ENCODE assay signal across 8 cellular contexts in the genomic region with DNA sequence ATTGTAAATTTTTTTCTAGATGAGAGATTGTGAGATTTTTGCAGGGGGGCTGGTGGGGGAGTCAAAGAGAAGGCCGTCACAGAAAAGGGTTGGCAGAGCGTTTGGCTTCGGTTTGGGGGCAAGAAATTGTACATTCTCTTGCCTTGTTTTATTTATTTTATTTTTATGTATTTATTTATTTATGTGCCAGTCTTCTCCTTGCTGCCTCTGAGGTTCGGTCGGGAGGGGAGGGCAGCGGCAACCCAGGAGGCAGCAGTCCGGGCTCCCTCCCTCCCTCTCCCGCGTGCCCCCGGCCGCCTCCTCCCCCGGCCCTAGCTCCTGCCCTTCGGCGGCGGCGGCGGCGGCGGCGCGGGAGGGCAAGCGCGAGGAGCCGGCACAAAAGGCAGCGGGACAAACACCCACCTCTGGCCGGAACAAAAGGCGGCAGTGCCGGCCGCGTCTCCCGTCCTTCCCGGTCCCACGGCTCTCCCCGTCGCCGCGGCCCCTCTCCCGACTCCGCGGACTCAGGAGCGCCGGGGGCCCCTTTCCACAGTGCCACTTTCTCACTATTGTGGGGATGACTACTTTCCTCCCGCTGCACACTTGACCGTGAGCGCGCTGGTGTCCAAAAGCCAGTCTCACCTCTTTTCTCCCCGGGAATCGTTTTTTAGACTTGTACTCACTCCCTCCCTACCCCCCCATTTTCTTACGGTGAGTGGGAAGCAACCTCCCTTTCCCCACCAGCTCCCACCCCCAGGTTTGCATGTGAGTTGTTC. TPM values are rescaled to one million over a fixed set of nuclear protein-coding genes. Genes with fewer than 3 reads are reported as not detected.
DNase-seq lines count a peak whose midpoint lies in the region; ATAC-seq and TF ChIP-seq lines count a peak whose summit lies in the region.

No MANE protein-coding gene starts in this region.

- peak overlapping the region; percentile 93 for H3K4me2 ChIP-seq in MM.1S (ENCODE audit: low read depth, low read length)
- H3K4me2 ChIP-seq in mesendoderm (ENCODE audit: low read length) = peak overlapping the region; percentile 70

- H3K23ac ChIP-seq in mesendoderm (ENCODE audit: low read length) = no peak overlapping the region

- H3K36me3 Mint-ChIP-seq in brain = no peaks in the 10 kb centered on the region

- peak overlapping the region; percentile 31 for H2BK5ac ChIP-seq in mesendoderm (ENCODE audit: low read length)

- peak overlapping the region; percentile 96 for H3K56ac ChIP-seq in mesendoderm (ENCODE audit: low read length)

- H3K27ac ChIP-seq in MM.1S (ENCODE audit: low read length) = peak overlapping the region; percentile 46; the same call in 1 of the 2 replicates
- peak overlapping the region; percentile 91 for H3K27ac ChIP-seq in mesendoderm (ENCODE audit: low read depth, low read length)

- H3K27me3 ChIP-seq in MM.1S (replicated peaks; ENCODE audit: insufficient read depth, low read length) (no peaks in the 10 kb centered on the region), mesendoderm (ENCODE audit: insufficient read depth, low read length, poor library complexity) (no peaks in the 10 kb centered on the region)

- in situ Hi-C loops in ACHN (cut with HindIII; ENCODE audit: low pct_ligation_motif_present, low pct_unique_long_range_greater_than_20kb, low sequenced_read_pairs) = no loop called here

- H3K9me2 ChIP-seq in MM.1S (replicated peaks; ENCODE audit: insufficient read depth, low read length) = no peaks in the 10 kb centered on the region

- peak overlapping the region; percentile 96 to 100 (median 98) for H3K4me3 Mint-ChIP-seq in brain

- H4K5ac ChIP-seq in mesendoderm (ENCODE audit: low read length) = no peak overlapping the region

- H2AK5ac ChIP-seq in mesendoderm (ENCODE audit: low read length) = no peak overlapping the region

- H3K79me2 ChIP-seq in MM.1S (ENCODE audit: low read length) (0 out of 2 replicates have a peak, but pooled peaks cover 2% of the 10 kb centered on the region), mesendoderm (ENCODE audit: control insufficient read depth, insufficient read depth, low read length) (peaks cover 40% of the 10 kb centered on the region)

- peak overlapping the region; percentile 51 for H3K9ac ChIP-seq in MM.1S (ENCODE audit: low read length)
- peak overlapping the region; percentile 85 for H3K9ac ChIP-seq in mesendoderm (ENCODE audit: low read length)

- peaks cover 39% of the 10 kb centered on the region for H3K4me1 Mint-ChIP-seq in brain

- H3K4ac ChIP-seq in mesendoderm (ENCODE audit: low read depth, low read length) = peak overlapping the region; percentile 38

- no peaks in the 10 kb centered on the region for H3K9me3 Mint-ChIP-seq in brain

- H3K9me3 ChIP-seq in MM.1S (replicated peaks; ENCODE audit: insufficient read depth, low read length) = no peaks in the 10 kb centered on the region

- no peaks in the 10 kb centered on the region for H3K79me1 ChIP-seq in mesendoderm (ENCODE audit: low read length)

- H3K4me3 ChIP-seq in MM.1S (ENCODE audit: low read length) (peak overlapping the region; percentile 91), mesendoderm (ENCODE audit: low read length) (peak overlapping the region; percentile 79)

- no peak overlapping the region for H4K8ac ChIP-seq in mesendoderm (ENCODE audit: low read depth, low read length)

- DNase-seq in DMS53 treated with DMSO at 0.1 percent for 48 hours (lab: John Stamatoyannopoulos, UW; ENCODE audit: unreplicated experiment) = peak; percentile 53
- DNase-seq in MM.1S = peak; percentile 53
- DNase-seq in mesendoderm = peak; percentile 80
- DNase-seq in Ammon's horn (ENCODE audit: low spot score) = no peak
- no peak for DNase-seq in ACHN

- H3K18ac ChIP-seq in mesendoderm (ENCODE audit: low read length) = peak overlapping the region; percentile 99

- peaks cover 9% of the 10 kb centered on the region; the same call in 1 of the 2 replicates for H3K4me1 ChIP-seq in MM.1S (ENCODE audit: low read length)
- H3K4me1 ChIP-seq in mesendoderm (ENCODE audit: control insufficient read depth, low read depth, low read length) = no peaks in the 10 kb centered on the region

- no peaks in the 10 kb centered on the region for H4K20me1 ChIP-seq in MM.1S (ENCODE audit: insufficient read depth, low read length)

- peaks cover 28% of the 10 kb centered on the region for H3K27me3 Mint-ChIP-seq in brain

- no peak for TF ChIP-seq CTCF in MM.1S (IDR thresholded peaks at IDR 0.05; ENCODE audit: low read length)
- no peak for TF ChIP-seq CTCF in brain (conservative IDR thresholded peaks at IDR 0.05)

- no peak for ATAC-seq in HG03025 (IDR thresholded peaks at IDR 0.05; ENCODE audit: low FRiP score, unreplicated experiment)
- no peak for ATAC-seq in HG02571 (IDR thresholded peaks at IDR 0.05; ENCODE audit: unreplicated experiment)

- H3K27ac Mint-ChIP-seq in brain = peak overlapping the region; percentile 81 to 100 (median 99)

- H3F3A ChIP-seq in MM.1S (ENCODE audit: insufficient read depth, low read length) = peaks cover 38% of the 10 kb centered on the region

- H2AFZ ChIP-seq in MM.1S (ENCODE audit: low read length) = peak overlapping the region; percentile 89

- H2BK15ac ChIP-seq in mesendoderm (replicated peaks; ENCODE audit: low read depth) = no peak overlapping the region

- H2BK120ac ChIP-seq in mesendoderm (ENCODE audit: low read depth, low read length) = peak overlapping the region; percentile 18

- no CpG with 5 or more reads among the region's 49 CpGs for WGBS in mesendoderm (ENCODE audit: extremely low coverage, insufficient coverage, low lambda C conversion rate)

- H3K36me3 ChIP-seq in MM.1S (replicated peaks; ENCODE audit: insufficient read depth, low read length) = no peaks in the 10 kb centered on the region
- H3K36me3 ChIP-seq in mesendoderm (ENCODE audit: control insufficient read depth, insufficient read depth, low read length) = no peaks in the 10 kb centered on the region

RNA-seq across cellular contexts. Expression of gene BCL11A, which starts 1.2 kb away (rescaled TPM):
- polyA plus RNA-seq in brain (ENCODE audit: insufficient read depth, low read depth, low replicate concordance) = 22.7 TPM
- 45.5 TPM for polyA plus RNA-seq in mesendoderm (2013, experiment 1 of 2)
- 46.4 TPM for polyA plus RNA-seq in mesendoderm (2013, experiment 2 of 2)

Comparison
In these comparisons a context has a peak if more than half of its experiments do, and no peak if none do; other contexts are left out.
1. DNase-seq: peak in DMS53 treated with DMSO at 0.1 percent for 48 hours (single experiment), MM.1S (single experiment) and mesendoderm (single experiment); none in Ammon's horn (single experiment) and ACHN (single experiment).